Comparison of ENCODE assay signal across 17 cellular contexts in genomic region chr7:133795061-133795460, GRCh38.
"Had no signal": no experiment of that assay in that cellular context is flagged by ENCODE, and none has a peak within 500 bp of the region (broad histone marks: within the 10 kb centered on the region; RNA-seq: fewer than 3 reads in every experiment).

No MANE protein-coding gene starts in this region.

- ATAC-seq: activated naive CD4-positive, alpha-beta T cell treated with anti-CD3 and anti-CD28 coated beads, Interleukin-2, amount 50 U/mL, for 72 hours; activated T-cell treated with anti-CD3 and anti-CD28 coated beads, Interleukin-2, amount 50 U/mL, for 4 hours; left colon; pancreas; stimulated activated naive CD8-positive, alpha-beta T cell treated with anti-CD3 and anti-CD28 coated beads, Interleukin-15, amount 100 ng/mL, for 72 hours had no signal

- H3K4me3 ChIP-seq: pancreas, uterus had no signal

- H3K27ac ChIP-seq: brain microvascular endothelial cell, epithelial cell of prostate, pancreas, uterus, VCaP had no signal

- H3K9me3 ChIP-seq: pancreas, uterus had no signal

- DNase-seq: activated CD4-positive, alpha-beta memory T cell treated with anti-CD3 and anti-CD28 coated beads for 36 hours; activated effector memory CD4-positive, alpha-beta T cell treated with anti-CD3 and anti-CD28 coated beads, Interleukin-2, amount 50 U/mL, for 16 hours; activated T-cell treated with anti-CD3 and anti-CD28 coated beads, Interleukin-2, amount 50 U/mL, for 4 hours; amniotic stem cell; brain microvascular endothelial cell; effector memory CD4-positive, alpha-beta T cell; left colon; naive B cell; pancreas; retina; stimulated activated CD4-positive, alpha-beta T cell treated with anti-CD3 and anti-CD28 coated beads, Interleukin-15, amount 100 ng/mL, for 24 hours; stimulated activated CD4-positive, alpha-beta T cell treated with anti-CD3 and anti-CD28 coated beads, Interleukin-4, amount 100 ng/mL, for 4 hours; stimulated activated naive CD8-positive, alpha-beta T cell treated with anti-CD3 and anti-CD28 coated beads, Interleukin-15, amount 100 ng/mL, for 72 hours; uterus had no signal

- H3K4me1 ChIP-seq: pancreas, uterus had no signal

- H3K36me3 ChIP-seq: brain microvascular endothelial cell, pancreas, uterus had no signal

- H3K27me3 ChIP-seq: brain microvascular endothelial cell, pancreas, uterus had no signal
